ENCODE assay signal across 9 cellular contexts in genomic region chr9:114501786-114502682, GRCh38. TPM values are rescaled to one million over a fixed set of nuclear protein-coding genes. Genes with fewer than 3 reads are reported as not detected.
DNase-seq lines count a peak whose midpoint lies in the region; ATAC-seq and TF ChIP-seq lines count a peak whose summit lies in the region.
"Had no signal": no experiment of that assay in that cellular context is flagged by ENCODE, and none has a peak within 500 bp of the region (broad histone marks: within the 10 kb centered on the region; RNA-seq: fewer than 3 reads in every experiment).

No MANE protein-coding gene starts in this region.

- H4K20me1 ChIP-seq in MM.1S (ENCODE audit: insufficient read depth, low read length), result no peaks in the 10 kb centered on the region
- H4K20me1 ChIP-seq in mammary epithelial cell (ENCODE audit: insufficient read depth, low read length), result no peaks in the 10 kb centered on the region

- H3K4me2 ChIP-seq in MM.1S (ENCODE audit: low read depth, low read length) (peak overlapping the region; percentile 81), mammary epithelial cell (ENCODE audit: insufficient read depth, low read depth, low read length) (peak overlapping the region; percentile 76)

- H3K79me2 ChIP-seq in MM.1S (ENCODE audit: low read length) (peaks cover 81% of the 10 kb centered on the region), mammary epithelial cell (ENCODE audit: insufficient read depth, low read length) (no peaks in the 10 kb centered on the region)

- H3K9me3 ChIP-seq in MM.1S (replicated peaks; ENCODE audit: insufficient read depth, low read length), result no peaks in the 10 kb centered on the region
- H3K9me3 ChIP-seq in mammary epithelial cell (replicated peaks; ENCODE audit: insufficient read depth, low read length), result no peaks in the 10 kb centered on the region

- intact Hi-C loops in mammary epithelial cell (cut with micrococcal nuclease), result loop anchor here (1.0 to 10.0 kb wide), 2 partner anchors 15 to 397 kb away; no protein-coding TSS in a partner anchor

- H3K27me3 ChIP-seq in MM.1S (replicated peaks; ENCODE audit: insufficient read depth, low read length) (no peaks in the 10 kb centered on the region), mammary epithelial cell (ENCODE audit: insufficient read depth, low read length) (no peaks in the 10 kb centered on the region)

- H3K9me2 ChIP-seq in MM.1S (replicated peaks; ENCODE audit: insufficient read depth, low read length), result no peaks in the 10 kb centered on the region

- in situ Hi-C loops in mammary epithelial cell (cut with MboI; ENCODE audit: low sequenced_read_pairs in 2 of 2), result no loop called here

- no peaks in the 10 kb centered on the region for H3K9me3 Mint-ChIP-seq in naive B cell

- CTCF ChIA-PET in mammary epithelial cell (lab: Charles Lee; ENCODE audit: low non-redundant PET) (interaction anchor here (0.7 kb wide), 1 partner anchor 90 kb away, joined by 19 read pairs; no protein-coding TSS in a partner anchor), GM10248 (lab: Yijun Ruan, JAX) (interaction anchor here (0.7 to 5.4 kb wide), 6 partner anchors 14 to 151 kb away, joined by 3 to 39 read pairs (median 3); no protein-coding TSS in a partner anchor)

- DNase-seq in COLO668 (lab: John Stamatoyannopoulos, UW; ENCODE audit: unreplicated experiment) (peak; percentile 48), MM.1S (peak; percentile 43), mammary epithelial cell (peak; percentile 57), naive B cell (no peak), GM10248 (ENCODE audit: extremely low spot score) (no peak)
- no peak for DNase-seq in stimulated activated CD4-positive, alpha-beta T cell treated with anti-CD3 and anti-CD28 coated beads, Interleukin-12 subunit alpha, Interleukin-12 subunit beta, amount 100 ng/mL, for 4 hours

- no peak overlapping the region for H2AFZ ChIP-seq in MM.1S (ENCODE audit: low read length)
- peak overlapping the region; percentile 87 for H2AFZ ChIP-seq in mammary epithelial cell (ENCODE audit: low read depth, low read length)

- H3K4me3 Mint-ChIP-seq in naive B cell, result peak overlapping the region in 3 of 8 donors; percentile 19 to 89 (median 38)

- WGBS in mammary epithelial cell (ENCODE audit: low coverage, missing lambda C conversion rate), result 10% methylated on average over 11 of the region's 12 CpGs

- no peaks in the 10 kb centered on the region for H3K36me3 Mint-ChIP-seq in naive B cell

- H3K9ac ChIP-seq in MM.1S (ENCODE audit: low read length) (peak overlapping the region; percentile 97), mammary epithelial cell (ENCODE audit: insufficient read depth, low read length) (peak overlapping the region; percentile 50)

- ATAC-seq in naive B cell (ENCODE audit: low read depth in 2 of 2), result no peak
- ATAC-seq in GM18858 (IDR thresholded peaks at IDR 0.05; ENCODE audit: unreplicated experiment), result no peak
- no peak for ATAC-seq in HG03175 (IDR thresholded peaks at IDR 0.05; ENCODE audit: unreplicated experiment)

- peak overlapping the region in 5 of 6 donors; percentile 21 to 74 (median 55) for H3K27ac Mint-ChIP-seq in naive B cell

- H3K4me1 ChIP-seq in MM.1S (ENCODE audit: low read length) (peaks cover 23% of the 10 kb centered on the region), mammary epithelial cell (ENCODE audit: insufficient read depth, low read length) (peaks cover 32% of the 10 kb centered on the region)

- no TSS peak for BruUV-seq in mammary epithelial cell (replicated peaks; lab: Mats Ljungman, UMichigan)

- H3K4me1 Mint-ChIP-seq in naive B cell, result peaks cover 17 to 37% (median 29%) of the 10 kb centered on the region in 3 donors

- peaks cover 30% of the 10 kb centered on the region for H3F3A ChIP-seq in MM.1S (ENCODE audit: insufficient read depth, low read length)

- dilution Hi-C loops in mammary epithelial cell (cut with HindIII; ENCODE audit: low sequenced_read_pairs), result no loop called here

- H3K36me3 ChIP-seq in MM.1S (replicated peaks; ENCODE audit: insufficient read depth, low read length), result no peaks in the 10 kb centered on the region
- no peaks in the 10 kb centered on the region for H3K36me3 ChIP-seq in mammary epithelial cell (ENCODE audit: insufficient read depth, low read length)

- H3K4me3 ChIP-seq in MM.1S (ENCODE audit: low read length) (peak overlapping the region; percentile 80), mammary epithelial cell (replicated peaks in 1 of 3; ENCODE audit: insufficient read depth in 1 of 3, low read depth in 2 of 3, low read length in 3 of 3) (peak overlapping the region; percentile 15 to 28 (median 16))

- H3K27ac ChIP-seq in MM.1S (ENCODE audit: low read length), result peak overlapping the region; percentile 81
- H3K27ac ChIP-seq in mammary epithelial cell (ENCODE audit: insufficient read depth, low read depth, low read length), result peak overlapping the region; percentile 24
- H3K27ac ChIP-seq: epithelial cell of prostate had no signal

- POLR2A ChIA-PET in GM10248 (lab: Yijun Ruan, JAX), result no interaction called here

- no peak for TF ChIP-seq CTCF in MM.1S (IDR thresholded peaks at IDR 0.05; ENCODE audit: low read length)
- TF ChIP-seq CTCF in mammary epithelial cell (conservative IDR thresholded peaks at IDR 0.05 in 1 of 2, IDR thresholded peaks at IDR 0.05 in 1 of 2; ENCODE audit: extremely low read depth in 1 of 2, insufficient read depth in 1 of 2, low read depth in 1 of 2, low read length in 2 of 2), result no peak
- TF ChIP-seq CTCF in GM10248 (IDR thresholded peaks at IDR 0.05; ENCODE audit: control extremely low read depth, extremely low read depth, low read depth, missing control alignments), result no peak

- H3K27me3 Mint-ChIP-seq in naive B cell, result no peaks in the 10 kb centered on the region

RNA-seq across cellular contexts. Expression of gene WHRN, which starts 3.2 kb away (rescaled TPM):
- 1 to 10 TPM; 3.2 to 9.7 TPM for total RNA-seq in mammary epithelial cell
- polyA plus RNA-seq in mammary epithelial cell, result 1.9 TPM
- polyA minus RNA-seq in mammary epithelial cell, result 5.3 TPM
- 1 to 10 TPM in 2 of 6 donors, under 1 TPM in 4; 0.27 to 2.0 (median 0.95) TPM for polyA plus RNA-seq in naive B cell (ENCODE audit: low read depth in 6 of 6)

Comparison
In these comparisons a context has a peak if more than half of its experiments do, and no peak if none do; other contexts are left out.
1. DNase-seq: peak in COLO668 (single experiment), MM.1S (single experiment) and mammary epithelial cell (single experiment); none in naive B cell (single experiment), GM10248 (single experiment) and stimulated activated CD4-positive, alpha-beta T cell treated with anti-CD3 and anti-CD28 coated beads, Interleukin-12 subunit alpha, Interleukin-12 subunit beta, amount 100 ng/mL, for 4 hours (single experiment).